Comparison of ENCODE assay signal across 20 cellular contexts in genomic region chr11:14119357-14119756, GRCh38.
DNase-seq lines count a peak whose midpoint lies in the region; ATAC-seq and TF ChIP-seq lines count a peak whose summit lies in the region.
"Had no signal": no experiment of that assay in that cellular context is flagged by ENCODE, and none has a peak within 500 bp of the region (broad histone marks: within the 10 kb centered on the region; RNA-seq: fewer than 3 reads in every experiment).

No MANE protein-coding gene starts in this region.

- intact Hi-C loops in activated CD4-positive, alpha-beta memory T cell treated with anti-CD3 and anti-CD28 coated beads for 36 hours (cut with micrococcal nuclease): no loop called here
- intact Hi-C loops in left lung (cut with DNase I): no loop called here

- H3K27me3 ChIP-seq in left lung (no peaks in the 10 kb centered on the region), SK-N-SH (ENCODE audit: insufficient read depth) (no peaks in the 10 kb centered on the region)
- H3K27me3 ChIP-seq: vagina had no signal

- H3K36me3 Mint-ChIP-seq in activated CD4-positive, alpha-beta memory T cell treated with anti-CD3 and anti-CD28 coated beads for 36 hours: peaks cover 7% of the 10 kb centered on the region
- no peaks in the 10 kb centered on the region for H3K36me3 Mint-ChIP-seq in activated CD4-positive, alpha-beta memory T cell treated with anti-CD3 and anti-CD28 coated beads, Interleukin-2, amount 10 ng/mL, durations not matched to agents 7 days and 5 days (ENCODE audit: low read depth)

- no peaks in the 10 kb centered on the region for H3K27me3 Mint-ChIP-seq in activated CD4-positive, alpha-beta memory T cell treated with anti-CD3 and anti-CD28 coated beads for 36 hours
- no peaks in the 10 kb centered on the region for H3K27me3 Mint-ChIP-seq in activated CD4-positive, alpha-beta memory T cell treated with anti-CD3 and anti-CD28 coated beads, Interleukin-2, amount 10 ng/mL, durations not matched to agents 7 days and 5 days

- TF ChIP-seq EP300 in SK-N-SH (IDR thresholded peaks at IDR 0.05; ENCODE audit: borderline replicate concordance in 1 of 2, low read depth in 1 of 2, low read length in 1 of 2): no peak

- DNase-seq in activated CD4-positive, alpha-beta memory T cell treated with anti-CD3 and anti-CD28 coated beads for 36 hours: peak; percentile 45
- no peak for DNase-seq in activated CD4-positive, alpha-beta memory T cell treated with anti-CD3 and anti-CD28 coated beads, Interleukin-2, amount 10 ng/mL, durations not matched to agents 7 days and 5 days
- DNase-seq in DMS53 treated with DMSO at 0.1 percent for 48 hours (lab: John Stamatoyannopoulos, UW; ENCODE audit: unreplicated experiment): peak; percentile 37
- peak; percentile 6 for DNase-seq in RPMI7951 (ENCODE audit: low read depth)
- DNase-seq in left lung: peak in 1 of 2 donors; percentile 33
- DNase-seq in T-helper 9 cell: no peak
- no peak for DNase-seq in SK-N-SH
- DNase-seq: CD4-positive, alpha-beta memory T cell; islet precursor cell; midbrain; NCI-H1417 treated with DMSO at 0.1 percent for 48 hours; NCI-H226; SHP77 treated with DMSO at 0.1 percent for 48 hours; stimulated activated CD4-positive, alpha-beta T cell treated with anti-CD3 and anti-CD28 coated beads, Interleukin-12 subunit alpha, Interleukin-12 subunit beta, amount 100 ng/mL, for 4 hours had no signal

- CTCF ChIA-PET in activated CD4-positive, alpha-beta memory T cell treated with anti-CD3 and anti-CD28 coated beads for 36 hours (lab: Charles Lee): interaction anchor here (1.4 kb wide), 1 partner anchor 30 kb away, joined by 4 read pairs; no protein-coding TSS in a partner anchor
- CTCF ChIA-PET in activated CD4-positive, alpha-beta memory T cell treated with anti-CD3 and anti-CD28 coated beads, Interleukin-2, amount 10 ng/mL, durations not matched to agents 7 days and 5 days (lab: Charles Lee): interaction anchor here (0.8 kb wide), 1 partner anchor 163 kb away, joined by 3 read pairs; no protein-coding TSS in a partner anchor
- CTCF ChIA-PET in SK-N-SH (lab: Yijun Ruan, JAX): interaction anchor here (0.8 kb wide), 1 partner anchor 30 kb away, joined by 3 read pairs; no protein-coding TSS in a partner anchor

- no peaks in the 10 kb centered on the region for H4K20me1 ChIP-seq in SK-N-SH (ENCODE audit: insufficient read depth)

- H3K4me1 Mint-ChIP-seq in activated CD4-positive, alpha-beta memory T cell treated with anti-CD3 and anti-CD28 coated beads for 36 hours (ENCODE audit: low read depth): peaks cover 5% of the 10 kb centered on the region
- peaks cover 8% of the 10 kb centered on the region for H3K4me1 Mint-ChIP-seq in activated CD4-positive, alpha-beta memory T cell treated with anti-CD3 and anti-CD28 coated beads, Interleukin-2, amount 10 ng/mL, durations not matched to agents 7 days and 5 days

- no peak overlapping the region for H3K4me2 ChIP-seq in SK-N-SH

- H3K36me3 ChIP-seq in left lung: no peaks in the 10 kb centered on the region
- no peaks in the 10 kb centered on the region for H3K36me3 ChIP-seq in SK-N-SH (replicated peaks in 1 of 2; ENCODE audit: control insufficient read depth in 1 of 2, insufficient read depth in 2 of 2, low read length in 1 of 2)
- H3K36me3 ChIP-seq: HAP-1, vagina had no signal

- H3K4me3 ChIP-seq in left lung (no peak overlapping the region), SK-N-SH (ENCODE audit: low read depth in 2 of 2, low read length in 1 of 2) (no peak overlapping the region)
- H3K4me3 ChIP-seq: HAP-1, vagina had no signal

- no peaks in the 10 kb centered on the region for H3F3A ChIP-seq in SK-N-SH (replicated peaks; ENCODE audit: insufficient read depth)

- TF ChIP-seq CTCF in left lung (IDR thresholded peaks at IDR 0.05) (no peak), SK-N-SH (IDR thresholded peaks at IDR 0.05) (no peak)

- no peak overlapping the region for H3K9ac ChIP-seq in SK-N-SH

- no peaks in the 10 kb centered on the region for H3K9me3 Mint-ChIP-seq in activated CD4-positive, alpha-beta memory T cell treated with anti-CD3 and anti-CD28 coated beads for 36 hours
- no peaks in the 10 kb centered on the region for H3K9me3 Mint-ChIP-seq in activated CD4-positive, alpha-beta memory T cell treated with anti-CD3 and anti-CD28 coated beads, Interleukin-2, amount 10 ng/mL, durations not matched to agents 7 days and 5 days
- H3K9me3 Mint-ChIP-seq: activated T-helper 1 cell treated with anti-CD3 and anti-CD28 coated beads, Interleukin-12 subunit alpha, Interleukin-12 subunit beta, Interleukin-2, Interleukin-4 antibody, amounts not matched to agents 30 ng/mL and 10 ng/mL and 1 ng/mL, durations not matched to agents 14 hours and 24 hours and 36 hours; neural crest cell had no signal

- POLR2A ChIA-PET in activated CD4-positive, alpha-beta memory T cell treated with anti-CD3 and anti-CD28 coated beads for 36 hours (lab: Charles Lee): no interaction called here
- POLR2A ChIA-PET in activated CD4-positive, alpha-beta memory T cell treated with anti-CD3 and anti-CD28 coated beads, Interleukin-2, amount 10 ng/mL, durations not matched to agents 7 days and 5 days (lab: Charles Lee): no interaction called here
- POLR2A ChIA-PET in SK-N-SH (lab: Yijun Ruan, JAX): no interaction called here

- no peaks in the 10 kb centered on the region for H3K9me2 ChIP-seq in SK-N-SH

- ATAC-seq in left lung (peak; percentile 86), HG03039 (IDR thresholded peaks at IDR 0.05; ENCODE audit: unreplicated experiment) (no peak)

- no peak overlapping the region for H2AFZ ChIP-seq in SK-N-SH (ENCODE audit: low read depth)

- H3K9me3 ChIP-seq in left lung: no peaks in the 10 kb centered on the region
- no peaks in the 10 kb centered on the region for H3K9me3 ChIP-seq in SK-N-SH
- H3K9me3 ChIP-seq: HAP-1, vagina had no signal

- H3K79me2 ChIP-seq in SK-N-SH (ENCODE audit: insufficient read depth): no peaks in the 10 kb centered on the region

- TF ChIP-seq RAD21 in SK-N-SH (IDR thresholded peaks at IDR 0.05; ENCODE audit: low read length): no peak

- no peak overlapping the region for H3K4me3 Mint-ChIP-seq in activated CD4-positive, alpha-beta memory T cell treated with anti-CD3 and anti-CD28 coated beads for 36 hours
- no peak overlapping the region for H3K4me3 Mint-ChIP-seq in activated CD4-positive, alpha-beta memory T cell treated with anti-CD3 and anti-CD28 coated beads, Interleukin-2, amount 10 ng/mL, durations not matched to agents 7 days and 5 days
- H3K4me3 Mint-ChIP-seq: activated T-helper 1 cell treated with anti-CD3 and anti-CD28 coated beads, Interleukin-12 subunit alpha, Interleukin-12 subunit beta, Interleukin-2, Interleukin-4 antibody, amounts not matched to agents 30 ng/mL and 10 ng/mL and 1 ng/mL, durations not matched to agents 14 hours and 24 hours and 36 hours; CD4-positive, alpha-beta memory T cell; neural crest cell; T-helper 1 cell treated with Interleukin-12 subunit alpha and Interleukin-12 subunit beta and Interleukin-4 antibody, amounts not matched to agents 30 μg/mL and 1 μg/mL, for 36 hours had no signal

- H3K4me1 ChIP-seq in left lung: no peaks in the 10 kb centered on the region
- no peaks in the 10 kb centered on the region; a peak in 1 of 4 replicates for H3K4me1 ChIP-seq in SK-N-SH (ENCODE audit: control insufficient read depth in 1 of 2, insufficient read depth in 2 of 2, low read depth in 1 of 2, low read length in 1 of 2)
- H3K4me1 ChIP-seq: HAP-1, vagina had no signal

- no peak overlapping the region for H3K27ac Mint-ChIP-seq in activated CD4-positive, alpha-beta memory T cell treated with anti-CD3 and anti-CD28 coated beads for 36 hours
- H3K27ac Mint-ChIP-seq in activated CD4-positive, alpha-beta memory T cell treated with anti-CD3 and anti-CD28 coated beads, Interleukin-2, amount 10 ng/mL, durations not matched to agents 7 days and 5 days: no peak overlapping the region
- H3K27ac Mint-ChIP-seq: activated T-helper 1 cell treated with anti-CD3 and anti-CD28 coated beads, Interleukin-12 subunit alpha, Interleukin-12 subunit beta, Interleukin-2, Interleukin-4 antibody, amounts not matched to agents 30 ng/mL and 10 ng/mL and 1 ng/mL, durations not matched to agents 14 hours and 24 hours and 36 hours; CD4-positive, alpha-beta memory T cell; T-helper 1 cell treated with Interleukin-12 subunit alpha and Interleukin-12 subunit beta and Interleukin-4 antibody, amounts not matched to agents 30 μg/mL and 1 μg/mL, for 36 hours had no signal

- no peak overlapping the region for H3K27ac ChIP-seq in left lung
- no peak overlapping the region for H3K27ac ChIP-seq in SK-N-SH (ENCODE audit: low read depth in 2 of 2, low read length in 1 of 2)
- H3K27ac ChIP-seq: vagina had no signal

- WGBS in SK-N-SH (ENCODE audit: low lambda C conversion rate): 35% methylated on average over 2 of the region's 2 CpGs

TF ChIP-seq in SK-N-SH, 30 proteins besides CTCF, POLR2A, EP300 and RAD21:
- TF ChIP-seq MXI1 (IDR thresholded peaks at IDR 0.05; ENCODE audit: low read depth, low read length) (no peak), FOXM1 (IDR thresholded peaks at IDR 0.05; ENCODE audit: low read depth) (no peak), GABPA (IDR thresholded peaks at IDR 0.05; ENCODE audit: low read depth) (no peak), EZH2phosphoT487 (IDR thresholded peaks at IDR 0.05; ENCODE audit: borderline replicate concordance, low read depth) (no peak), IRF3 (IDR thresholded peaks at IDR 0.05; ENCODE audit: low read depth, low read length) (no peak), TCF12 (IDR thresholded peaks at IDR 0.05) (no peak)
- TF ChIP-seq, protein P1, sequence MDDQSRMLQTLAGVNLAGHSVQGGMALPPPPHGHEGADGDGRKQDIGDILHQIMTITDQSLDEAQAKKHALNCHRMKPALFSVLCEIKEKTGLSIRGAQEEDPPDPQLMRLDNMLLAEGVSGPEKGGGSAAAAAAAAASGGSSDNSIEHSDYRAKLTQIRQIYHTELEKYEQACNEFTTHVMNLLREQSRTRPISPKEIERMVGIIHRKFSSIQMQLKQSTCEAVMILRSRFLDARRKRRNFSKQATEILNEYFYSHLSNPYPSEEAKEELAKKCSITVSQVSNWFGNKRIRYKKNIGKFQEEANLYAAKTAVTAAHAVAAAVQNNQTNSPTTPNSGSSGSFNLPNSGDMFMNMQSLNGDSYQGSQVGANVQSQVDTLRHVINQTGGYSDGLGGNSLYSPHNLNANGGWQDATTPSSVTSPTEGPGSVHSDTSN (IDR thresholded peaks at IDR 0.05): no peak
TF ChIP-seq in SK-N-SH: peak in this region for 0.

Comparison
In these comparisons a context has a peak if more than half of its experiments do, and no peak if none do; other contexts are left out.
1. DNase-seq: peak in activated CD4-positive, alpha-beta memory T cell treated with anti-CD3 and anti-CD28 coated beads for 36 hours (single experiment), DMS53 treated with DMSO at 0.1 percent for 48 hours (single experiment) and RPMI7951 (single experiment); none in activated CD4-positive, alpha-beta memory T cell treated with anti-CD3 and anti-CD28 coated beads, Interleukin-2, amount 10 ng/mL, durations not matched to agents 7 days and 5 days (single experiment), T-helper 9 cell (single experiment) and SK-N-SH (single experiment).